ENCODE assay signal across 1 cellular context in the genomic region with DNA sequence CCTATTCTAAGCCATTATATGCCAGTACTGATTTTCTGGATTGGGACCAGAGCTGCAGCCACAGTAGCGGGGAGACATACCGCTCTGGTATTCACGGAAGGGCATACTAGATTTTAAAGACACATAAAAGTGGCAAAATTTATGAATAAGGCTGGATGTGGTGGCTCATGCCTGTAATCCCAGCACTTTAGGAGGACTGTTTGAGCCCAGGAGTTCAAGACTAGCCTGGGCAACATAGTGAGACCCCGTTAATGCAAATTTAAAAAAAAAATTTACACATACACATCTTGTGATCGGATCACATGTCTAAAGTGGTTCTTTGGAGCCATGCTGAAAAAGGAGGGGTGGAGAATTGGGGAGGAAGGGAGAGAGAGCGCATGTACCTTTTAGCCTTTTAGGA.
TF ChIP-seq lines count a peak whose summit lies in the region.

No MANE protein-coding gene starts in this region.

TF ChIP-seq in IMR-90, 13 proteins besides CTCF, POLR2A, EP300 and RAD21 (continued from another document):
- TF ChIP-seq RCOR1 (IDR thresholded peaks at IDR 0.05; ENCODE audit: insufficient replicate concordance, low read length) (no peak), SMC3 (IDR thresholded peaks at IDR 0.05; ENCODE audit: low read depth, low read length) (no peak), NFE2L2 (IDR thresholded peaks at IDR 0.05; ENCODE audit: low read depth, low read length) (no peak), CHD1 (IDR thresholded peaks at IDR 0.05; ENCODE audit: low read depth, low read length) (no peak), MXI1 (IDR thresholded peaks at IDR 0.05; ENCODE audit: borderline replicate concordance, low read depth, low read length) (no peak), MAFK (IDR thresholded peaks at IDR 0.05; ENCODE audit: low read depth, low read length) (no peak), FOS (IDR thresholded peaks at IDR 0.05; ENCODE audit: low read depth, low read length) (no peak), MAZ (IDR thresholded peaks at IDR 0.05; ENCODE audit: borderline replicate concordance, low read depth, low read length) (no peak), BHLHE40 (IDR thresholded peaks at IDR 0.05; ENCODE audit: low read depth, low read length) (no peak)
- TF ChIP-seq, protein P1, sequence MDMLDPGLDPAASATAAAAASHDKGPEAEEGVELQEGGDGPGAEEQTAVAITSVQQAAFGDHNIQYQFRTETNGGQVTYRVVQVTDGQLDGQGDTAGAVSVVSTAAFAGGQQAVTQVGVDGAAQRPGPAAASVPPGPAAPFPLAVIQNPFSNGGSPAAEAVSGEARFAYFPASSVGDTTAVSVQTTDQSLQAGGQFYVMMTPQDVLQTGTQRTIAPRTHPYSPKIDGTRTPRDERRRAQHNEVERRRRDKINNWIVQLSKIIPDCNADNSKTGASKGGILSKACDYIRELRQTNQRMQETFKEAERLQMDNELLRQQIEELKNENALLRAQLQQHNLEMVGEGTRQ (IDR thresholded peaks at IDR 0.05; ENCODE audit: low read depth, low read length), result no peak
- TF ChIP-seq, protein P2, sequence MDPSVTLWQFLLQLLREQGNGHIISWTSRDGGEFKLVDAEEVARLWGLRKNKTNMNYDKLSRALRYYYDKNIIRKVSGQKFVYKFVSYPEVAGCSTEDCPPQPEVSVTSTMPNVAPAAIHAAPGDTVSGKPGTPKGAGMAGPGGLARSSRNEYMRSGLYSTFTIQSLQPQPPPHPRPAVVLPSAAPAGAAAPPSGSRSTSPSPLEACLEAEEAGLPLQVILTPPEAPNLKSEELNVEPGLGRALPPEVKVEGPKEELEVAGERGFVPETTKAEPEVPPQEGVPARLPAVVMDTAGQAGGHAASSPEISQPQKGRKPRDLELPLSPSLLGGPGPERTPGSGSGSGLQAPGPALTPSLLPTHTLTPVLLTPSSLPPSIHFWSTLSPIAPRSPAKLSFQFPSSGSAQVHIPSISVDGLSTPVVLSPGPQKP (IDR thresholded peaks at IDR 0.05; ENCODE audit: borderline replicate concordance, low read depth, low read length), result no peak
